In genomic region chr14:19800282-19801117, GRCh38 we compare ENCODE assay signal across 20 cellular contexts. TPM values are rescaled to one million over a fixed set of nuclear protein-coding genes. Genes with fewer than 3 reads are reported as not detected.
A peak's percentile ranks its signal among the peaks of the same experiment; 100 is the strongest.
DNase-seq lines count a peak whose midpoint lies in the region; ATAC-seq and TF ChIP-seq lines count a peak whose summit lies in the region.
"Had no signal": no experiment of that assay in that cellular context is flagged by ENCODE, and none has a peak within 500 bp of the region (broad histone marks: within the 10 kb centered on the region; RNA-seq: fewer than 3 reads in every experiment).

No MANE protein-coding gene starts in this region.

- peak; percentile 34 for ATAC-seq in stimulated activated effector memory CD8-positive, alpha-beta T cell treated with anti-CD3 and anti-CD28 coated beads, Interleukin-12 subunit alpha, Interleukin-12 subunit beta, amount 100 ng/mL, for 72 hours
- ATAC-seq in natural killer cell = no peak
- ATAC-seq: activated naive CD4-positive, alpha-beta T cell treated with anti-CD3 and anti-CD28 coated beads, Interleukin-2, amount 50 U/mL, for 72 hours had no signal

- H3K9ac ChIP-seq in MM.1S (ENCODE audit: low read length) = no peak overlapping the region
- H3K9ac ChIP-seq: BLaER1 had no signal

- H3K9me2 ChIP-seq in MM.1S (replicated peaks; ENCODE audit: insufficient read depth, low read length) = no peaks in the 10 kb centered on the region

- H3K4me3 Mint-ChIP-seq in stimulated activated effector memory CD8-positive, alpha-beta T cell treated with anti-CD3 and anti-CD28 coated beads, Interleukin-12 subunit alpha, Interleukin-12 subunit beta, amount 100 ng/mL, for 72 hours = no peak overlapping the region
- no peak overlapping the region for H3K4me3 Mint-ChIP-seq in natural killer cell
- H3K4me3 Mint-ChIP-seq: stimulated activated naive CD8-positive, alpha-beta T cell treated with anti-CD3 and anti-CD28 coated beads, Interleukin-15, Interleukin-2, amounts not matched to agents 100 ng/mL and 50 ng/mL, for 24 hours; T-cell had no signal

- no peaks in the 10 kb centered on the region for H3F3A ChIP-seq in MM.1S (ENCODE audit: insufficient read depth, low read length)

- H3K79me2 ChIP-seq in MM.1S (ENCODE audit: low read length) = no peaks in the 10 kb centered on the region

- no peaks in the 10 kb centered on the region for H3K27me3 ChIP-seq in MM.1S (replicated peaks; ENCODE audit: insufficient read depth, low read length)
- H3K27me3 ChIP-seq: BLaER1, neutrophil had no signal

- H3K4me2 ChIP-seq in MM.1S (ENCODE audit: low read depth, low read length) = no peak overlapping the region
- H3K4me2 ChIP-seq: BLaER1, PC-9 had no signal

- H3K27ac ChIP-seq in MM.1S (ENCODE audit: low read length) = no peak overlapping the region
- H3K27ac ChIP-seq: BLaER1, neutrophil, PC-9 had no signal

- H3K27ac Mint-ChIP-seq in stimulated activated effector memory CD8-positive, alpha-beta T cell treated with anti-CD3 and anti-CD28 coated beads, Interleukin-12 subunit alpha, Interleukin-12 subunit beta, amount 100 ng/mL, for 72 hours = no peak overlapping the region
- no peak overlapping the region for H3K27ac Mint-ChIP-seq in natural killer cell
- H3K27ac Mint-ChIP-seq: activated naive CD4-positive, alpha-beta T cell treated with anti-CD3 and anti-CD28 coated beads, Interleukin-2, amount 50 U/mL, for 72 hours; stimulated activated naive CD8-positive, alpha-beta T cell treated with anti-CD3 and anti-CD28 coated beads, Interleukin-15, Interleukin-2, amounts not matched to agents 100 ng/mL and 50 ng/mL, for 24 hours; T-cell had no signal

- H3K9me3 ChIP-seq in MM.1S (replicated peaks; ENCODE audit: insufficient read depth, low read length) = no peaks in the 10 kb centered on the region
- H3K9me3 ChIP-seq: BLaER1, neutrophil had no signal

- H4K20me1 ChIP-seq in MM.1S (ENCODE audit: insufficient read depth, low read length) = no peaks in the 10 kb centered on the region
- H4K20me1 ChIP-seq: BLaER1 had no signal

- TF ChIP-seq CTCF in natural killer cell (IDR thresholded peaks at IDR 0.05) = no peak
- TF ChIP-seq CTCF in MM.1S (IDR thresholded peaks at IDR 0.05; ENCODE audit: low read length) = no peak

- no peak overlapping the region for H2AFZ ChIP-seq in MM.1S (ENCODE audit: low read length)
- H2AFZ ChIP-seq: PC-9 had no signal

- DNase-seq in NCI-H1092 treated with DMSO at 0.1 percent for 48 hours (lab: John Stamatoyannopoulos, UW) (peak; percentile 84), SHP77 (lab: John Stamatoyannopoulos, UW) (peak; percentile 75 to 82), inferior parietal cortex (ENCODE audit: extremely low spot score) (peak; percentile 56), Kasumi-1 (lab: John Stamatoyannopoulos, UW) (no peak), natural killer cell (no peak), activated gamma-delta T cell treated with Interleukin-2 at 50 U/mL for 16 hours (no peak), MM.1S (no peak)
- no peak for DNase-seq in stimulated activated effector memory CD8-positive, alpha-beta T cell treated with anti-CD3 and anti-CD28 coated beads, Interleukin-12 subunit alpha, Interleukin-12 subunit beta, amount 100 ng/mL, for 72 hours (ENCODE audit: low spot score in 2 of 2)
- DNase-seq: activated CD4-positive, alpha-beta T cell treated with anti-CD3 and anti-CD28 coated beads for 4 hours; DMS79; foreskin fibroblast; mammary epithelial cell; NCI-H2227 treated with DMSO at 0.1 percent for 48 hours; PC-9; T-cell had no signal

- H3K4me1 ChIP-seq in MM.1S (ENCODE audit: low read length) = no peaks in the 10 kb centered on the region
- H3K4me1 ChIP-seq: BLaER1 had no signal

- H3K27me3 Mint-ChIP-seq in natural killer cell (ENCODE audit: low read depth in 2 of 2) = no peaks in the 10 kb centered on the region
- H3K27me3 Mint-ChIP-seq: stimulated activated naive CD8-positive, alpha-beta T cell treated with anti-CD3 and anti-CD28 coated beads, Interleukin-15, Interleukin-2, amounts not matched to agents 100 ng/mL and 50 ng/mL, for 24 hours; T-cell had no signal

- intact Hi-C loops in natural killer cell (cut with micrococcal nuclease) = no loop called here

- no peaks in the 10 kb centered on the region for H3K4me1 Mint-ChIP-seq in stimulated activated effector memory CD8-positive, alpha-beta T cell treated with anti-CD3 and anti-CD28 coated beads, Interleukin-12 subunit alpha, Interleukin-12 subunit beta, amount 100 ng/mL, for 72 hours
- no peaks in the 10 kb centered on the region for H3K4me1 Mint-ChIP-seq in natural killer cell
- H3K4me1 Mint-ChIP-seq: T-cell had no signal

- H3K9me3 Mint-ChIP-seq in stimulated activated effector memory CD8-positive, alpha-beta T cell treated with anti-CD3 and anti-CD28 coated beads, Interleukin-12 subunit alpha, Interleukin-12 subunit beta, amount 100 ng/mL, for 72 hours = no peaks in the 10 kb centered on the region
- H3K9me3 Mint-ChIP-seq in natural killer cell = peaks cover 2 to 5% of the 10 kb centered on the region in 2 donors
- H3K9me3 Mint-ChIP-seq: activated naive CD4-positive, alpha-beta T cell treated with anti-CD3 and anti-CD28 coated beads, Interleukin-2, amount 50 U/mL, for 72 hours had no signal

- H3K36me3 Mint-ChIP-seq in stimulated activated effector memory CD8-positive, alpha-beta T cell treated with anti-CD3 and anti-CD28 coated beads, Interleukin-12 subunit alpha, Interleukin-12 subunit beta, amount 100 ng/mL, for 72 hours = no peaks in the 10 kb centered on the region
- H3K36me3 Mint-ChIP-seq in natural killer cell = no peaks in the 10 kb centered on the region
- H3K36me3 Mint-ChIP-seq: activated naive CD4-positive, alpha-beta T cell treated with anti-CD3 and anti-CD28 coated beads, Interleukin-2, amount 50 U/mL, for 72 hours; T-cell had no signal

- H3K4me3 ChIP-seq in MM.1S (ENCODE audit: low read length) = no peak overlapping the region
- H3K4me3 ChIP-seq: BLaER1, PC-9 had no signal

- H3K36me3 ChIP-seq in MM.1S (replicated peaks; ENCODE audit: insufficient read depth, low read length) = no peaks in the 10 kb centered on the region
- H3K36me3 ChIP-seq: BLaER1, neutrophil had no signal

RNA-seq across cellular contexts. Expression of gene OR4N2, which starts 3.1 kb away (rescaled TPM):
- not detected for total RNA-seq in natural killer cell
- total RNA-seq: activated naive CD4-positive, alpha-beta T cell treated with anti-CD3 and anti-CD28 coated beads, Interleukin-2, amount 50 U/mL, for 72 hours; mammary epithelial cell; PC-9; skeletal muscle tissue; T-cell had no signal

RNA-seq across cellular contexts. Expression of gene OR4M1, which starts 27.2 kb away (rescaled TPM):
- not detected for total RNA-seq in natural killer cell
- total RNA-seq: activated naive CD4-positive, alpha-beta T cell treated with anti-CD3 and anti-CD28 coated beads, Interleukin-2, amount 50 U/mL, for 72 hours; mammary epithelial cell; PC-9; skeletal muscle tissue; T-cell had no signal

RNA-seq across cellular contexts. Expression of gene OR4Q3, which starts 57.1 kb away (rescaled TPM):
- total RNA-seq in natural killer cell = not detected
- total RNA-seq: activated naive CD4-positive, alpha-beta T cell treated with anti-CD3 and anti-CD28 coated beads, Interleukin-2, amount 50 U/mL, for 72 hours; mammary epithelial cell; PC-9; skeletal muscle tissue; T-cell had no signal

Comparison
In these comparisons a context has a peak if more than half of its experiments do, and no peak if none do; other contexts are left out.
1. DNase-seq: peak in NCI-H1092 treated with DMSO at 0.1 percent for 48 hours (single experiment), SHP77 (2 of 2) and inferior parietal cortex (single experiment); none in stimulated activated effector memory CD8-positive, alpha-beta T cell treated with anti-CD3 and anti-CD28 coated beads, Interleukin-12 subunit alpha, Interleukin-12 subunit beta, amount 100 ng/mL, for 72 hours (0 of 2), Kasumi-1 (0 of 2), natural killer cell (single experiment), activated gamma-delta T cell treated with Interleukin-2 at 50 U/mL for 16 hours (single experiment) and MM.1S (single experiment).